Comparison of ENCODE assay signal across 28 cellular contexts in the genomic region with DNA sequence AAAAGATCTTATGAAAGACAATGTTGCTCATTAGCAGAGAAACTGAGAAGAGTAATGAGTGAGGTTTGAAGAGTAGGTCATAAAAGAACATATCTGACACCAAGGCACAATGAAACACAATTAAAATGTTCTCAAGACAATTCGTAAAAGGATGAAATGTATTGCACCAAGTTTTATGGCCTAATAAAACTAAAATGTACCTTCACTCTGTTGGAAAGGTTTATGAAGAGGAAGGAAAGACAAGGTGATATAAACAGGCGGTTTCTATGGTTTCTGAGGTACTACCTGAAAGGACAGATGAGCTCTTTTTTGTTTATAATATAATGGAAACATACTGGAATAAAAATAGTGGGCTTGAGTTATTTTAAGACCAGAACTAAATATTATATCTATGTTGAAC.
"Had no signal": no experiment of that assay in that cellular context is flagged by ENCODE, and none has a peak within 500 bp of the region (broad histone marks: within the 10 kb centered on the region; RNA-seq: fewer than 3 reads in every experiment).

No MANE protein-coding gene starts in this region.

- H3K27ac Mint-ChIP-seq: dendritic cell treated with granulocyte-macrophage colony-stimulating factor and Interleukin-4, amounts not matched to agents 40 ng/mL and 50 ng/mL, for 4 days; effector memory CD8-positive, alpha-beta T cell; endodermal cell; immature natural killer cell; mesothelial cell of epicardium; naive thymus-derived CD4-positive, alpha-beta T cell; natural killer cell had no signal

- H3K4me1 Mint-ChIP-seq: immature natural killer cell; naive thymus-derived CD4-positive, alpha-beta T cell; natural killer cell had no signal

- ATAC-seq: effector memory CD8-positive, alpha-beta T cell; esophagus mucosa; gastrocnemius medialis; heart right ventricle; left lung; left ventricle myocardium superior; lower lobe of right lung; naive thymus-derived CD4-positive, alpha-beta T cell; natural killer cell had no signal

- H3K27me3 ChIP-seq: colonic mucosa, esophagus squamous epithelium, gastrocnemius medialis, heart right ventricle, left lung had no signal

- DNase-seq: colonic mucosa; cortex of kidney; effector CD8-positive, alpha-beta T cell; effector memory CD8-positive, alpha-beta T cell; endodermal cell; erythroblast; esophagus squamous epithelium; foreskin fibroblast; foreskin melanocyte; gastrocnemius medialis; glutamatergic neuron; head of caudate nucleus; heart right ventricle; hypothalamus; immature natural killer cell; islet precursor cell; kidney; kidney glomerular epithelial cell; left lung; left ventricle myocardium superior; lower lobe of right lung; mesenchymal stem cell; naive thymus-derived CD4-positive, alpha-beta T cell; natural killer cell had no signal

- H3K4me1 ChIP-seq: colonic mucosa, esophagus squamous epithelium, gastrocnemius medialis, heart right ventricle, left lung, lower lobe of right lung had no signal

- H3K36me3 Mint-ChIP-seq: mesothelial cell of epicardium; naive thymus-derived CD4-positive, alpha-beta T cell had no signal

- H3K27ac ChIP-seq: colonic mucosa, epithelial cell of prostate, esophagus squamous epithelium, gastrocnemius medialis, heart right ventricle, left lung, lower lobe of right lung had no signal

- H3K4me3 Mint-ChIP-seq: dendritic cell treated with granulocyte-macrophage colony-stimulating factor and Interleukin-4, amounts not matched to agents 40 ng/mL and 50 ng/mL, for 4 days; effector memory CD8-positive, alpha-beta T cell; endodermal cell; immature natural killer cell; mesothelial cell of epicardium; naive thymus-derived CD4-positive, alpha-beta T cell; natural killer cell had no signal

- H3K9me3 Mint-ChIP-seq: dendritic cell treated with granulocyte-macrophage colony-stimulating factor and Interleukin-4, amounts not matched to agents 40 ng/mL and 50 ng/mL, for 4 days had no signal

- H3K27me3 Mint-ChIP-seq: dendritic cell treated with granulocyte-macrophage colony-stimulating factor and Interleukin-4, amounts not matched to agents 40 ng/mL and 50 ng/mL, for 4 days; effector memory CD8-positive, alpha-beta T cell; naive thymus-derived CD4-positive, alpha-beta T cell had no signal

- H3K4me3 ChIP-seq: colonic mucosa, esophagus squamous epithelium, gastrocnemius medialis, heart right ventricle, left lung, lower lobe of right lung had no signal

- H3K9me3 ChIP-seq: colonic mucosa, esophagus squamous epithelium, gastrocnemius medialis, left lung, lower lobe of right lung had no signal

- H3K36me3 ChIP-seq: colonic mucosa, esophagus squamous epithelium, gastrocnemius medialis, heart right ventricle, left lung, lower lobe of right lung had no signal
